ENCODE assay signal across 11 cellular contexts in genomic region chr2:118123561-118124232, GRCh38. TPM values are rescaled to one million over a fixed set of nuclear protein-coding genes. Genes with fewer than 3 reads are reported as not detected.
DNase-seq lines count a peak whose midpoint lies in the region; ATAC-seq and TF ChIP-seq lines count a peak whose summit lies in the region.
"Had no signal": no experiment of that assay in that cellular context is flagged by ENCODE, and none has a peak within 500 bp of the region (broad histone marks: within the 10 kb centered on the region; RNA-seq: fewer than 3 reads in every experiment).

No MANE protein-coding gene starts in this region.

- intact Hi-C loops in uterus (cut with DNase I; ENCODE audit: low total_unique reads): no loop called here
- intact Hi-C loops in posterior vena cava (cut with DNase I): loop anchor here in 1 of 2 donors (10.0 kb wide), 1 partner anchor 61 kb away; no protein-coding TSS in a partner anchor

- ATAC-seq in left lobe of liver: peak; percentile 52

- H3K4me1 ChIP-seq in uterus: no peaks in the 10 kb centered on the region

- H3K36me3 ChIP-seq in uterus: no peaks in the 10 kb centered on the region

- no peaks in the 10 kb centered on the region for H3K9me3 ChIP-seq in uterus

- DNase-seq in NCI-H446 (lab: John Stamatoyannopoulos, UW) (peak; percentile 5 to 19), NCI-H446 treated with DMSO at 0.1 percent for 48 hours (lab: John Stamatoyannopoulos, UW) (no peak), coronary artery (ENCODE audit: low spot score) (no peak), left lobe of liver (ENCODE audit: low spot score) (no peak), uterus (peak; percentile 26 to 50), posterior vena cava (ENCODE audit: low spot score) (no peak), NCI-H510A (lab: John Stamatoyannopoulos, UW) (no peak), germinal center (ENCODE audit: low spot score) (no peak)
- DNase-seq: activated CD8-positive, alpha-beta memory T cell treated with anti-CD3 and anti-CD28 coated beads for 24 hours; central memory CD4-positive, alpha-beta T cell had no signal

- TF ChIP-seq CTCF in coronary artery (IDR thresholded peaks at IDR 0.05) (no peak), uterus (IDR thresholded peaks at IDR 0.05) (no peak)

- no peak overlapping the region for H3K4me3 ChIP-seq in coronary artery
- H3K4me3 ChIP-seq in uterus: no peak overlapping the region

- no peaks in the 10 kb centered on the region for H3K27me3 ChIP-seq in uterus

- no peak for TF ChIP-seq POLR2A in uterus (IDR thresholded peaks at IDR 0.05)

- H3K27ac ChIP-seq in coronary artery (peak overlapping the region; percentile 24 to 82), uterus (peak overlapping the region; percentile 40 to 66)
- H3K27ac ChIP-seq: KMS-11 had no signal

RNA-seq across cellular contexts. Expression of gene INSIG2, which starts 35.4 kb away (rescaled TPM):
- 20.7 TPM for total RNA-seq in left lobe of liver
- total RNA-seq in uterus: 10 to 100 TPM in 3 of 4 donors, 1 to 10 TPM in 1; 3.6 to 42.4 (median 25.8) TPM
- 10 to 100 TPM; 22.2 to 29.4 TPM for total RNA-seq in posterior vena cava

Comparison
In these comparisons a context has a peak if more than half of its experiments do, and no peak if none do; other contexts are left out.
1. DNase-seq: peak in NCI-H446 (2 of 2) and uterus (2 of 2); none in NCI-H446 treated with DMSO at 0.1 percent for 48 hours (single experiment), coronary artery (single experiment), left lobe of liver (single experiment), posterior vena cava (single experiment), NCI-H510A (single experiment) and germinal center (single experiment).